In the genomic region with DNA sequence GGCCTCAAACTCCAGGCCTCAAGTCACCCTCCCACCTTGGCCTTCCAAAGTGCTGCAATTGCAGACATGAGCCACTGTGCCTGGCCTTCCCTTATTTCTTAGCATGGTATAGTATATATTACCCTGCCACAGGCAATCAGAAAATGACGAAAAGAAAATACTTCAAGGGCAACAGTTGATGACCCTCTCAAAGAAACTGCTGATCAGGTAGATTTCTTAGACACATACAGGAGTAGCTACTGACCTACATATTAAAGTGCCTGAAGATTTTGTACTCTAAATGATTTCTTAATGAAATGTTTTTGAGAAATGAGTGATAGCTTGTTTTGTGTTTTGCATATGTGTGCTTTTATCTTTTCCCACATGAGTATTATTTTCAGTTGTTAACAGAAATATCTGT, we compare ENCODE assay signal across 2 cellular contexts.
TF ChIP-seq lines count a peak whose summit lies in the region.

No MANE protein-coding gene starts in this region.

TF ChIP-seq in HepG2, 621 proteins besides CTCF, POLR2A, EP300 and RAD21:
- TF ChIP-seq NPAS2 (CRISPR knock-in tag; IDR thresholded peaks at IDR 0.05; ENCODE audit: borderline replicate concordance) (no peak), MAFK (conservative IDR thresholded peaks at IDR 0.05 in 1 of 2, IDR thresholded peaks at IDR 0.05 in 1 of 2; ENCODE audit: low read length in 2 of 2) (peak; percentile 76 to 82), ZXDC (CRISPR knock-in tag; IDR thresholded peaks at IDR 0.05) (no peak), SETDB1 (CRISPR knock-in tag; IDR thresholded peaks at IDR 0.05; ENCODE audit: borderline replicate concordance) (no peak), DBP (CRISPR knock-in tag; IDR thresholded peaks at IDR 0.05; ENCODE audit: not compliant biosample characterization) (no peak), FOXP4 (CRISPR knock-in tag; IDR thresholded peaks at IDR 0.05) (no peak), ZIK1 (CRISPR knock-in tag; IDR thresholded peaks at IDR 0.05; ENCODE audit: borderline replicate concordance, low read depth) (no peak), MAFF (IDR thresholded peaks at IDR 0.05; ENCODE audit: low read depth, low read length) (peak; percentile 65), ZMYM2 (CRISPR knock-in tag; IDR thresholded peaks at IDR 0.05) (no peak), TAF1 (CRISPR knock-in tag; IDR thresholded peaks at IDR 0.05) (no peak), RARG (CRISPR knock-in tag; IDR thresholded peaks at IDR 0.05; ENCODE audit: low read depth) (no peak), ARID3A (IDR thresholded peaks at IDR 0.05; ENCODE audit: low read depth, low read length) (no peak), ZNF484 (CRISPR knock-in tag; IDR thresholded peaks at IDR 0.05; ENCODE audit: borderline replicate concordance, low read depth) (no peak)

TF ChIP-seq in K562, 482 proteins besides CTCF, POLR2A, EP300 and RAD21:
- TF ChIP-seq SETDB1 (IDR thresholded peaks at IDR 0.05; ENCODE audit: low read length): no peak
- 0 out of 2 replicates have a peak, but pooled peaks have one; percentile 8 for TF ChIP-seq MAFG (tag; conservative IDR thresholded peaks at IDR 0.05)
- peak; percentile 53; the same call in 1 of the 2 replicates for TF ChIP-seq ZNF316 (IDR thresholded peaks at IDR 0.05)
- TF ChIP-seq PYGO2 (tag; IDR thresholded peaks at IDR 0.05): no peak
- TF ChIP-seq TFE3 (CRISPR knock-in tag; IDR thresholded peaks at IDR 0.05): no peak
- no peak for TF ChIP-seq TAF9B (IDR thresholded peaks at IDR 0.05; ENCODE audit: partially characterized antibody)
- no peak for TF ChIP-seq ZFP30 (CRISPR knock-in tag; IDR thresholded peaks at IDR 0.05; ENCODE audit: borderline replicate concordance)
